ENCODE assay signal across 9 cellular contexts in genomic region chr4:88765729-88766128, GRCh38.
DNase-seq lines count a peak whose midpoint lies in the region; ATAC-seq and TF ChIP-seq lines count a peak whose summit lies in the region.
"Had no signal": no experiment of that assay in that cellular context is flagged by ENCODE, and none has a peak within 500 bp of the region (broad histone marks: within the 10 kb centered on the region; RNA-seq: fewer than 3 reads in every experiment).

No MANE protein-coding gene starts in this region.

- no peak overlapping the region for H3K27ac Mint-ChIP-seq in neural progenitor cell

- no peaks in the 10 kb centered on the region for H3K79me2 ChIP-seq in neural progenitor cell (ENCODE audit: low read depth)

- no peaks in the 10 kb centered on the region for H3K36me3 ChIP-seq in A673 (ENCODE audit: insufficient read depth, low read length, poor library complexity, severe bottlenecking)
- peaks cover 0 to 4% of the 10 kb centered on the region in 2 donors for H3K36me3 ChIP-seq in left lung
- no peaks in the 10 kb centered on the region for H3K36me3 ChIP-seq in neural progenitor cell

- no peaks in the 10 kb centered on the region for H3K9me3 ChIP-seq in A673 (ENCODE audit: low read depth, low read length, poor library complexity, severe bottlenecking)
- no peaks in the 10 kb centered on the region for H3K9me3 ChIP-seq in left lung
- H3K9me3 ChIP-seq in neural progenitor cell (ENCODE audit: low read depth): no peaks in the 10 kb centered on the region

- intact Hi-C loops in A673 (cut with micrococcal nuclease; ENCODE audit: unreplicated experiment): no loop called here
- intact Hi-C loops in left lung (cut with DNase I): no loop called here

- no peak overlapping the region for H3K9ac ChIP-seq in neural progenitor cell

- H3K27ac ChIP-seq in A673 (ENCODE audit: low read depth, low read length, poor library complexity, severe bottlenecking) (no peak overlapping the region), left lung (no peak overlapping the region), neural progenitor cell (no peak overlapping the region)

- no peaks in the 10 kb centered on the region for H3F3A ChIP-seq in neural progenitor cell (ENCODE audit: low read depth)

- H3K9me3 Mint-ChIP-seq in neural progenitor cell: no peaks in the 10 kb centered on the region

- H3K4me1 ChIP-seq in A673 (ENCODE audit: insufficient read depth, low read length, poor library complexity, severe bottlenecking) (peaks cover 5% of the 10 kb centered on the region), left lung (no peaks in the 10 kb centered on the region), neural progenitor cell (no peaks in the 10 kb centered on the region)

- H3K27me3 Mint-ChIP-seq in neural progenitor cell (ENCODE audit: insufficient read depth, low read depth): peaks cover 2% of the 10 kb centered on the region

- H3K27me3 ChIP-seq in A673 (replicated peaks; ENCODE audit: insufficient read depth, low read depth, low read length, poor library complexity) (no peaks in the 10 kb centered on the region), left lung (no peaks in the 10 kb centered on the region), neural progenitor cell (no peaks in the 10 kb centered on the region)

- H3K4me3 ChIP-seq in A673 (ENCODE audit: low read depth, low read length, poor library complexity, severe bottlenecking) (no peak overlapping the region), left lung (no peak overlapping the region), neural progenitor cell (no peak overlapping the region)

- peaks cover 2% of the 10 kb centered on the region for H3K36me3 Mint-ChIP-seq in neural progenitor cell

- TF ChIP-seq CTCF in A673 (conservative IDR thresholded peaks at IDR 0.05; ENCODE audit: low read depth, low read length) (no peak), left lung (IDR thresholded peaks at IDR 0.05) (no peak), neural progenitor cell (IDR thresholded peaks at IDR 0.05) (no peak)

- no peak overlapping the region for H3K4me2 ChIP-seq in neural progenitor cell

- no peaks in the 10 kb centered on the region for H3K4me1 Mint-ChIP-seq in neural progenitor cell

- BruUV-seq in A673 (replicated peaks; lab: Mats Ljungman, UMichigan): no TSS peak

- ATAC-seq in left lung: peak; percentile 86
- ATAC-seq in HG03108 (IDR thresholded peaks at IDR 0.05; ENCODE audit: unreplicated experiment): no peak

- no peaks in the 10 kb centered on the region for H4K20me1 ChIP-seq in neural progenitor cell (ENCODE audit: low read depth)

- DNase-seq in A673 (ENCODE audit: low spot score): peak; percentile 4
- DNase-seq in M059J (ENCODE audit: low read depth): peak; percentile 89
- DNase-seq in dermis blood vessel endothelial cell: peak; percentile 66
- DNase-seq in left lung: no peak
- DNase-seq in neural progenitor cell (ENCODE audit: low spot score): no peak
- DNase-seq in NCI-H524 (lab: John Stamatoyannopoulos, UW): no peak
- no peak for DNase-seq in NCI-H146 (lab: John Stamatoyannopoulos, UW)
- DNase-seq: AML-193 had no signal

- CTCF ChIA-PET in A673 (lab: Charles Lee): no interaction called here

- H2AFZ ChIP-seq in neural progenitor cell (replicated peaks): no peak overlapping the region

- no peak overlapping the region for H3K4me3 Mint-ChIP-seq in neural progenitor cell

- POLR2A ChIA-PET in A673 (lab: Charles Lee; ENCODE audit: low non-redundant PET): no interaction called here

Comparison
In these comparisons a context has a peak if more than half of its experiments do, and no peak if none do; other contexts are left out.
1. DNase-seq: peak in A673 (single experiment), M059J (single experiment) and dermis blood vessel endothelial cell (single experiment); none in left lung (0 of 2), neural progenitor cell (single experiment), NCI-H524 (0 of 2) and NCI-H146 (single experiment).